1 cellular context compared by ENCODE assay signal in genomic region chr15:39580630-39581500, GRCh38.
A peak's percentile ranks its signal among the peaks of the same experiment; 100 is the strongest.
TF ChIP-seq lines count a peak whose summit lies in the region.

TSS of gene THBS1 (plus strand) at chr15:39581079. CDS start at chr15:39581858, 779 bp downstream.

TF ChIP-seq in HepG2, 621 proteins besides CTCF, POLR2A, EP300 and RAD21 (continued from another document):
- TF ChIP-seq NFYC (CRISPR knock-in tag; IDR thresholded peaks at IDR 0.05) (peak; percentile 80), TFDP1 (CRISPR knock-in tag; IDR thresholded peaks at IDR 0.05; ENCODE audit: borderline replicate concordance) (peak; percentile 54; the same call in 1 of the 2 replicates), GABPA (IDR thresholded peaks at IDR 0.05; ENCODE audit: low read depth, low read length) (peak; percentile 23; the same call in 1 of the 2 replicates), GABPA (CRISPR knock-in tag; IDR thresholded peaks at IDR 0.05; ENCODE audit: low read depth) (no peak), ZBTB2 (CRISPR knock-in tag; IDR thresholded peaks at IDR 0.05; ENCODE audit: low read depth) (no peak), ZC3H13 (CRISPR knock-in tag; IDR thresholded peaks at IDR 0.05) (peak; percentile 13; the same call in 1 of the 2 replicates), ZNF710 (CRISPR knock-in tag; IDR thresholded peaks at IDR 0.05; ENCODE audit: borderline replicate concordance) (no peak; the same call in 1 of the 2 replicates), GATAD2A (CRISPR knock-in tag; IDR thresholded peaks at IDR 0.05) (peak; percentile 25; the same call in 1 of the 2 replicates), SOX5 (CRISPR knock-in tag; IDR thresholded peaks at IDR 0.05; ENCODE audit: borderline replicate concordance) (no peak), YEATS2 (CRISPR knock-in tag; IDR thresholded peaks at IDR 0.05; ENCODE audit: borderline replicate concordance) (0 out of 2 replicates have a peak, but pooled peaks have one; percentile 28), ZNF841 (CRISPR knock-in tag; IDR thresholded peaks at IDR 0.05; ENCODE audit: borderline replicate concordance) (no peak), NCOA1 (CRISPR knock-in tag; IDR thresholded peaks at IDR 0.05) (0 out of 2 replicates have a peak, but pooled peaks have one; percentile 3), ELF1 (CRISPR knock-in tag; IDR thresholded peaks at IDR 0.05) (peak; percentile 41; the same call in 1 of the 2 replicates), SKI (IDR thresholded peaks at IDR 0.05; ENCODE audit: partially characterized antibody) (no peak), PLRG1 (conservative IDR thresholded peaks at IDR 0.05) (no peak), HOMEZ (CRISPR knock-in tag; IDR thresholded peaks at IDR 0.05; ENCODE audit: low read depth) (0 out of 2 replicates have a peak, but pooled peaks have one; percentile 18), NCOA5 (CRISPR knock-in tag; IDR thresholded peaks at IDR 0.05) (no peak), ZMYM3 (CRISPR knock-in tag; IDR thresholded peaks at IDR 0.05) (no peak), ZNF142 (CRISPR knock-in tag; IDR thresholded peaks at IDR 0.05) (peak; percentile 82; the same call in 1 of the 2 replicates), FOXK1 (CRISPR knock-in tag; IDR thresholded peaks at IDR 0.05; ENCODE audit: borderline replicate concordance, low read depth) (no peak), ZNF577 (CRISPR knock-in tag; IDR thresholded peaks at IDR 0.05; ENCODE audit: borderline replicate concordance, low read depth) (no peak), ZNF331 (CRISPR knock-in tag; IDR thresholded peaks at IDR 0.05) (peak; percentile 12; the same call in 1 of the 2 replicates), HMGXB4 (CRISPR knock-in tag; IDR thresholded peaks at IDR 0.05; ENCODE audit: borderline replicate concordance in 1 of 2, low read depth in 1 of 2) (peak; percentile 27 to 60; a peak in 3 of 4 replicates), ZNF792 (CRISPR knock-in tag; IDR thresholded peaks at IDR 0.05) (peak; percentile 54; the same call in 1 of the 2 replicates), MTERF4 (CRISPR knock-in tag; IDR thresholded peaks at IDR 0.05) (no peak), DR1 (CRISPR knock-in tag; IDR thresholded peaks at IDR 0.05) (peak; percentile 99), GATA4 (IDR thresholded peaks at IDR 0.05; ENCODE audit: borderline replicate concordance, low read depth) (peak; percentile 82), ZNF549 (CRISPR knock-in tag; IDR thresholded peaks at IDR 0.05) (no peak), ZNF318 (CRISPR knock-in tag; IDR thresholded peaks at IDR 0.05) (peak; percentile 61; the same call in 1 of the 2 replicates)
